29 cellular contexts compared by ENCODE assay signal in genomic region chr4:3875466-3875865, GRCh38.
"Had no signal": no experiment of that assay in that cellular context is flagged by ENCODE, and none has a peak within 500 bp of the region (broad histone marks: within the 10 kb centered on the region; RNA-seq: fewer than 3 reads in every experiment).

No MANE protein-coding gene starts in this region.

- H3K4me1 ChIP-seq: parathyroid adenoma, psoas muscle had no signal

- H3K36me3 ChIP-seq: gastrocnemius medialis, right atrium auricular region, thoracic aorta had no signal

- H3K27ac ChIP-seq: gastrocnemius medialis, hepatocyte, parathyroid adenoma, psoas muscle, right atrium auricular region, thoracic aorta, VCaP had no signal

- H3K36me3 Mint-ChIP-seq: mesothelial cell of epicardium had no signal

- H3K4me3 ChIP-seq: gastrocnemius medialis, hepatocyte, psoas muscle, right atrium auricular region, thoracic aorta had no signal

- H3K9ac ChIP-seq: parathyroid adenoma had no signal

- H3K4me3 Mint-ChIP-seq: mesothelial cell of epicardium; naive B cell; neural crest cell; stimulated activated naive CD8-positive, alpha-beta T cell treated with anti-CD3 and anti-CD28 coated beads, Interleukin-15, Interleukin-2, amounts not matched to agents 100 ng/mL and 50 ng/mL, for 24 hours; T-helper 1 cell treated with Interleukin-12 subunit alpha and Interleukin-12 subunit beta and Interleukin-4 antibody, amounts not matched to agents 30 μg/mL and 1 μg/mL, for 36 hours had no signal

- DNase-seq: activated CD4-positive, alpha-beta T cell treated with anti-CD3 and anti-CD28 coated beads for 4 hours; activated CD4-positive, alpha-beta T cell treated with anti-CD3 and anti-CD28 coated beads, Interleukin-2, amount 50 U/mL, for 4 hours; activated CD8-positive, alpha-beta memory T cell treated with anti-CD3 and anti-CD28 coated beads for 24 hours; activated gamma-delta T cell treated with Interleukin-2 at 50 U/mL for 16 hours; activated naive CD4-positive, alpha-beta T cell treated with anti-CD3 and anti-CD28 coated beads, Interleukin-2, amount 50 U/mL, for 16 hours; dermis blood vessel endothelial cell; effector CD8-positive, alpha-beta T cell; gastrocnemius medialis; kidney; mammary epithelial cell; naive B cell; nucleus accumbens; stimulated activated CD4-positive, alpha-beta T cell treated with anti-CD3 and anti-CD28 coated beads, Interleukin-2, amount 100 ng/mL, for 48 hours; T-helper 9 cell; trophoblast cell had no signal

- H3K9me3 ChIP-seq: gastrocnemius medialis, thoracic aorta had no signal

- H3K79me2 ChIP-seq: hepatocyte, parathyroid adenoma had no signal

- FAIRE-seq: colon, kidney, TTC549, urothelium cell line had no signal

- H2AFZ ChIP-seq: hepatocyte, parathyroid adenoma had no signal

- H3K9me3 Mint-ChIP-seq: T-helper 1 cell treated with Interleukin-12 subunit alpha and Interleukin-12 subunit beta and Interleukin-4 antibody, amounts not matched to agents 30 μg/mL and 1 μg/mL, for 36 hours had no signal

- H3K27ac Mint-ChIP-seq: mesothelial cell of epicardium; naive B cell; stimulated activated naive CD8-positive, alpha-beta T cell treated with anti-CD3 and anti-CD28 coated beads, Interleukin-15, Interleukin-2, amounts not matched to agents 100 ng/mL and 50 ng/mL, for 24 hours; T-helper 1 cell treated with Interleukin-12 subunit alpha and Interleukin-12 subunit beta and Interleukin-4 antibody, amounts not matched to agents 30 μg/mL and 1 μg/mL, for 36 hours had no signal

- ATAC-seq: gastrocnemius medialis, left colon, psoas muscle had no signal

- H3K4me2 ChIP-seq: hepatocyte had no signal
